Comparison of ENCODE assay signal across 8 cellular contexts in the genomic region with DNA sequence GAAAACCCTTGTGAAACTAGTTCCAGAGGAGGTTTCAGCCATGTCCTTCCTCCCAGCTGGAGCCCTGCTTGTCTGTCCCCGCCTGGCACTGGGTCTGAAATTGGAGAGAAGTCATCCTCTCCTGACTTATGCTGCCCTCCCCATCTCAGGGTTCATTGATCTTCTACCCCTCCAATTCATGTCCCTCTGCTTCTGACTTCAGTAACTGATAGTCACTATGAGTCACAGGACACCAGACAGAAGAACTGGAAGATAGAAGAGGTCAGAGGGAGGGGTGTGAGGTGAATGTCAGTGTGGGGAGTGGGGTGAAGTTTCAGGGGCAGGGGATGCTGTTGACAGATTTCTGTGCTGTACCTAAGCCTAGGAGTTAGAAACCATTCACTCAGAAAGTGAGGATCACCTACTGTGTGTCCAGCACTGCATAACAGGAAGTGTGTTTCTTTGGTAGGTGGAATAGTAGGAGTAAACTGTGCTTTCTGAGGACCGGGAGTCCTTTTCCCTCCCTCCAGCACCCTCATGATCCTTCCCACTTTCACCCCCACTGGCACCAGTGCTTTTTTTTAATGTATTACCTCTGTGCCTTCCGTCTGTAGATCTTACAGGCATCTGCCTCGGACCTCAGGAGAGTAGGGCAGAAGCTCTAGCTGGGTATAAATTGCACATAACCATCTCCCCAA. TPM values are rescaled to one million over a fixed set of nuclear protein-coding genes. Genes with fewer than 3 reads are reported as not detected.
A peak's percentile ranks its signal among the peaks of the same experiment; 100 is the strongest.
DNase-seq lines count a peak whose midpoint lies in the region; ATAC-seq, FAIRE-seq and TF ChIP-seq lines count a peak whose summit lies in the region.

No MANE protein-coding gene starts in this region.

- no peaks in the 10 kb centered on the region for H3K9me3 ChIP-seq in transverse colon
- no peaks in the 10 kb centered on the region for H3K9me3 ChIP-seq in small intestine (ENCODE audit: control insufficient read depth, low read depth)

- peak overlapping the region; percentile 87 for H3K4me3 Mint-ChIP-seq in activated naive CD4-positive, alpha-beta T cell treated with anti-CD3 and anti-CD28 coated beads for 36 hours
- peak overlapping the region; percentile 85 for H3K4me3 Mint-ChIP-seq in activated naive CD8-positive, alpha-beta T cell treated with anti-CD3 and anti-CD28 coated beads for 36 hours
- H3K4me3 Mint-ChIP-seq in memory B cell: peak overlapping the region; percentile 90

- no peak for DNase-seq in activated naive CD4-positive, alpha-beta T cell treated with anti-CD3 and anti-CD28 coated beads for 36 hours
- DNase-seq in activated naive CD4-positive, alpha-beta T cell treated with anti-CD3 and anti-CD28 coated beads, Interleukin-2, amount 50 U/mL, for 16 hours: no peak
- no peak for DNase-seq in activated naive CD8-positive, alpha-beta T cell treated with anti-CD3 and anti-CD28 coated beads for 36 hours
- DNase-seq in memory B cell (ENCODE audit: low spot score in 2 of 2) (no peak), transverse colon (no peak), small intestine (no peak), left colon (no peak), AML-193 (lab: John Stamatoyannopoulos, UW) (no peak)

- H3K27me3 ChIP-seq in transverse colon (no peaks in the 10 kb centered on the region), small intestine (ENCODE audit: control insufficient read depth in 2 of 2, insufficient read depth in 2 of 2, low read length in 2 of 2) (no peaks in the 10 kb centered on the region)

- ATAC-seq in memory B cell (ENCODE audit: low read depth) (no peak), left colon (no peak)

- CTCF ChIA-PET in activated naive CD4-positive, alpha-beta T cell treated with anti-CD3 and anti-CD28 coated beads for 36 hours (lab: Charles Lee): interaction anchor here (0.8 kb wide), 1 partner anchor 188 kb away, joined by 3 read pairs; no protein-coding TSS in a partner anchor

- no peak for FAIRE-seq in small intestine (lab: Jason Lieb, UNC)

- H3K27me3 Mint-ChIP-seq in activated naive CD4-positive, alpha-beta T cell treated with anti-CD3 and anti-CD28 coated beads for 36 hours (ENCODE audit: low read depth): no peaks in the 10 kb centered on the region
- H3K27me3 Mint-ChIP-seq in activated naive CD8-positive, alpha-beta T cell treated with anti-CD3 and anti-CD28 coated beads for 36 hours: no peaks in the 10 kb centered on the region
- H3K27me3 Mint-ChIP-seq in memory B cell: no peaks in the 10 kb centered on the region

- peaks cover 0 to 7% (median 2%) of the 10 kb centered on the region in 4 donors for H3K36me3 ChIP-seq in transverse colon
- peaks cover 10 to 11% of the 10 kb centered on the region in 2 donors for H3K36me3 ChIP-seq in small intestine (ENCODE audit: control insufficient read depth in 2 of 2, insufficient read depth in 2 of 2, low read length in 2 of 2)

- H3K4me1 Mint-ChIP-seq in activated naive CD4-positive, alpha-beta T cell treated with anti-CD3 and anti-CD28 coated beads for 36 hours (ENCODE audit: low read depth): peaks cover 35% of the 10 kb centered on the region
- peaks cover 24% of the 10 kb centered on the region for H3K4me1 Mint-ChIP-seq in activated naive CD8-positive, alpha-beta T cell treated with anti-CD3 and anti-CD28 coated beads for 36 hours
- peaks cover 19% of the 10 kb centered on the region for H3K4me1 Mint-ChIP-seq in memory B cell

- no peak for TF ChIP-seq CTCF in transverse colon (IDR thresholded peaks at IDR 0.05)

- H3K9me3 Mint-ChIP-seq in activated naive CD4-positive, alpha-beta T cell treated with anti-CD3 and anti-CD28 coated beads for 36 hours: no peaks in the 10 kb centered on the region
- no peaks in the 10 kb centered on the region for H3K9me3 Mint-ChIP-seq in activated naive CD8-positive, alpha-beta T cell treated with anti-CD3 and anti-CD28 coated beads for 36 hours
- no peaks in the 10 kb centered on the region for H3K9me3 Mint-ChIP-seq in memory B cell

- TF ChIP-seq EP300 in transverse colon (IDR thresholded peaks at IDR 0.05; ENCODE audit: low read depth): no peak

- H3K27ac ChIP-seq in transverse colon: peak overlapping the region; percentile 85 to 96 (median 92)
- no peak overlapping the region for H3K27ac ChIP-seq in small intestine (ENCODE audit: low read depth in 1 of 2, low read length in 1 of 2)

- H3K36me3 Mint-ChIP-seq in activated naive CD4-positive, alpha-beta T cell treated with anti-CD3 and anti-CD28 coated beads for 36 hours (ENCODE audit: low read depth): peaks cover 28% of the 10 kb centered on the region
- peaks cover 16% of the 10 kb centered on the region for H3K36me3 Mint-ChIP-seq in activated naive CD8-positive, alpha-beta T cell treated with anti-CD3 and anti-CD28 coated beads for 36 hours
- H3K36me3 Mint-ChIP-seq in memory B cell: peaks cover 22% of the 10 kb centered on the region

- in situ Hi-C loops in transverse colon (cut with MboI; ENCODE audit: low pct_ligation_motif_present in 1 of 4, low pct_unique_long_range_greater_than_20kb in 1 of 4, low sequenced_read_pairs in 3 of 4): no loop called here

- intact Hi-C loops in activated naive CD4-positive, alpha-beta T cell treated with anti-CD3 and anti-CD28 coated beads for 36 hours (cut with micrococcal nuclease): loop anchor here (2.0 to 10.0 kb wide), 2 partner anchors 212 to 810 kb away; partner anchors contain the start of genes CCHCR1, GNL1, PRR3 and TCF19
- intact Hi-C loops in transverse colon (cut with DNase I; ENCODE audit: low total_unique reads) (no loop called here), left colon (cut with DNase I, micrococcal nuclease) (no loop called here)

- H3K4me1 ChIP-seq in transverse colon (peaks cover 4 to 13% (median 8%) of the 10 kb centered on the region in 4 donors), small intestine (ENCODE audit: control insufficient read depth in 2 of 2, insufficient read depth in 1 of 2, low read depth in 1 of 2, low read length in 1 of 2) (peaks cover 0 to 5% of the 10 kb centered on the region in 2 donors)

- 50 to 65% methylated on average over 1 to 4 of the region's 4 CpGs for WGBS in transverse colon (ENCODE audit: low coverage in 1 of 2), 2 donors
- WGBS in small intestine, 3 donors: 53 to 62% (median 62%) methylated on average over 4 of the region's 4 CpGs

- H3K4me3 ChIP-seq in transverse colon (peak overlapping the region in 3 of 4 donors; percentile 69 to 88 (median 72)), small intestine (ENCODE audit: low read depth in 1 of 2, low read length in 2 of 2) (no peak overlapping the region)

- no peak for TF ChIP-seq POLR2A in transverse colon (IDR thresholded peaks at IDR 0.05)

- H3K27ac Mint-ChIP-seq in activated naive CD4-positive, alpha-beta T cell treated with anti-CD3 and anti-CD28 coated beads for 36 hours: peak overlapping the region; percentile 86
- peak overlapping the region; percentile 50 for H3K27ac Mint-ChIP-seq in activated naive CD8-positive, alpha-beta T cell treated with anti-CD3 and anti-CD28 coated beads for 36 hours
- peak overlapping the region; percentile 82 for H3K27ac Mint-ChIP-seq in memory B cell

RNA-seq across cellular contexts. Expression of gene RPP21, which starts 0.6 kb away (rescaled TPM):
- total RNA-seq in activated naive CD4-positive, alpha-beta T cell treated with anti-CD3 and anti-CD28 coated beads for 36 hours: 10 to 100 TPM; 44.8 to 45.0 TPM
- total RNA-seq in activated naive CD8-positive, alpha-beta T cell treated with anti-CD3 and anti-CD28 coated beads for 36 hours: 10 to 100 TPM; 42.2 to 46.5 TPM
- total RNA-seq in transverse colon: 100 to 1,000 TPM in 1 of 4 donors, 10 to 100 TPM in 3; 61.9 to 246 (median 87.5) TPM
- 100 to 1,000 TPM in 1 of 3 donors, 10 to 100 TPM in 2; 71.1 to 100 (median 99.3) TPM for polyA plus RNA-seq in small intestine
- total RNA-seq in left colon: 10 to 100 TPM; 40.1 to 44.7 TPM

RNA-seq across cellular contexts. Expression of gene TRIM39, which starts 17.6 kb away (rescaled TPM):
- total RNA-seq in activated naive CD4-positive, alpha-beta T cell treated with anti-CD3 and anti-CD28 coated beads for 36 hours: 10 to 100 TPM; 14.2 to 14.5 TPM
- 10 to 100 TPM; 26.2 to 29.2 TPM for total RNA-seq in activated naive CD8-positive, alpha-beta T cell treated with anti-CD3 and anti-CD28 coated beads for 36 hours
- total RNA-seq in transverse colon: 10 to 100 TPM in 2 of 4 donors, 1 to 10 TPM in 2; 7.6 to 19.1 (median 10.8) TPM
- 1 to 10 TPM; 8.9 to 9.8 (median 8.9) TPM for polyA plus RNA-seq in small intestine
- total RNA-seq in left colon: 1 to 10 TPM; 7.8 to 9.2 TPM

Comparison
In these comparisons a context has a peak if more than half of its experiments do, and no peak if none do; other contexts are left out.
1. H3K27ac ChIP-seq: peak in transverse colon (4 of 4); none in small intestine (0 of 2).
2. H3K4me3 ChIP-seq: peak in transverse colon (3 of 4); none in small intestine (0 of 2).
3. Peak in every context shown above with its lines, with median percentiles within 50 percentile points of each other: H3K27ac Mint-ChIP-seq and H3K4me3 Mint-ChIP-seq.